In genomic region chr11:76781046-76781801, GRCh38 we compare ENCODE assay signal across 14 cellular contexts. TPM values are rescaled to one million over a fixed set of nuclear protein-coding genes. Genes with fewer than 3 reads are reported as not detected.
DNase-seq lines count a peak whose midpoint lies in the region; ATAC-seq and TF ChIP-seq lines count a peak whose summit lies in the region.
"Had no signal": no experiment of that assay in that cellular context is flagged by ENCODE, and none has a peak within 500 bp of the region (broad histone marks: within the 10 kb centered on the region; RNA-seq: fewer than 3 reads in every experiment).

No MANE protein-coding gene starts in this region.

- H3K4me1 ChIP-seq in Loucy (ENCODE audit: insufficient read depth, low read length, poor library complexity, severe bottlenecking) (peaks cover 48% of the 10 kb centered on the region), esophagus muscularis mucosa (peaks cover 19 to 54% (median 41%) of the 10 kb centered on the region in 4 donors), neural progenitor cell (peaks cover 33% of the 10 kb centered on the region), upper lobe of left lung (peaks cover 15 to 36% (median 21%) of the 10 kb centered on the region in 4 donors)

- TF ChIP-seq POLR2A in esophagus muscularis mucosa (IDR thresholded peaks at IDR 0.05; ENCODE audit: low read depth) (no peak), upper lobe of left lung (IDR thresholded peaks at IDR 0.05) (no peak)

- H4K20me1 ChIP-seq in Loucy (ENCODE audit: insufficient read depth, low read length, poor library complexity, severe bottlenecking) (no peaks in the 10 kb centered on the region), neural progenitor cell (ENCODE audit: low read depth) (peaks cover 22% of the 10 kb centered on the region)

- H3K4me2 ChIP-seq in Loucy (ENCODE audit: low read depth, low read length, poor library complexity, severe bottlenecking) (peak overlapping the region; percentile 93), neural progenitor cell (peak overlapping the region; percentile 95)

- peak; percentile 78 for DNase-seq in AG10803 (ENCODE audit: low read depth)
- DNase-seq in esophagus muscularis mucosa (ENCODE audit: extremely low spot score), result no peak
- no peak for DNase-seq in neural progenitor cell (ENCODE audit: low spot score)
- DNase-seq in upper lobe of left lung, result no peak
- DNase-seq in mucosa of gallbladder (ENCODE audit: low spot score), result no peak
- DNase-seq in stimulated activated CD4-positive, alpha-beta T cell treated with anti-CD3 and anti-CD28 coated beads, Interleukin-12 subunit alpha, Interleukin-12 subunit beta, amount 100 ng/mL, for 4 hours, result no peak
- DNase-seq: brain microvascular endothelial cell, left lung, NCI-H510A had no signal

- no peak overlapping the region for H3K27ac Mint-ChIP-seq in neural progenitor cell
- H3K27ac Mint-ChIP-seq: CD14-positive monocyte had no signal

- no peaks in the 10 kb centered on the region for H3K36me3 ChIP-seq in Loucy (ENCODE audit: insufficient read depth, low read length)
- no peaks in the 10 kb centered on the region for H3K36me3 ChIP-seq in esophagus muscularis mucosa
- no peaks in the 10 kb centered on the region for H3K36me3 ChIP-seq in neural progenitor cell
- no peaks in the 10 kb centered on the region for H3K36me3 ChIP-seq in upper lobe of left lung
- H3K36me3 ChIP-seq: brain microvascular endothelial cell, left lung, thoracic aorta had no signal

- H3K9ac ChIP-seq in Loucy (ENCODE audit: low read depth, low read length, poor library complexity, severe bottlenecking) (peak overlapping the region; percentile 92), neural progenitor cell (no peak overlapping the region)

- H3F3A ChIP-seq in Loucy (ENCODE audit: low read depth) (no peaks in the 10 kb centered on the region), neural progenitor cell (ENCODE audit: low read depth) (peaks cover 27% of the 10 kb centered on the region)

- TF ChIP-seq CTCF in AG10803 (conservative IDR thresholded peaks at IDR 0.05; ENCODE audit: low read length), result no peak
- no peak for TF ChIP-seq CTCF in Loucy (conservative IDR thresholded peaks at IDR 0.05; ENCODE audit: low read length)
- TF ChIP-seq CTCF in esophagus muscularis mucosa (IDR thresholded peaks at IDR 0.05), result no peak
- TF ChIP-seq CTCF in neural progenitor cell (IDR thresholded peaks at IDR 0.05), result no peak
- no peak for TF ChIP-seq CTCF in upper lobe of left lung (IDR thresholded peaks at IDR 0.05)

- H3K27me3 ChIP-seq in Loucy (ENCODE audit: insufficient read depth, low read length, poor library complexity, severe bottlenecking) (peaks cover 3% of the 10 kb centered on the region), esophagus muscularis mucosa (no peaks in the 10 kb centered on the region), neural progenitor cell (no peaks in the 10 kb centered on the region), upper lobe of left lung (peaks cover 0 to 4% (median 3%) of the 10 kb centered on the region in 4 donors)
- H3K27me3 ChIP-seq: brain microvascular endothelial cell, SJSA1 had no signal

- H3K4me3 ChIP-seq in AG10803 (ENCODE audit: low read length) (no peak overlapping the region), Loucy (ENCODE audit: low read length, poor library complexity, severe bottlenecking) (peak overlapping the region; percentile 99), esophagus muscularis mucosa (no peak overlapping the region), neural progenitor cell (peak overlapping the region; percentile 80), upper lobe of left lung (no peak overlapping the region)
- H3K4me3 ChIP-seq: SJSA1 had no signal

- H2AFZ ChIP-seq in Loucy (ENCODE audit: low read length), result no peak overlapping the region
- no peak overlapping the region for H2AFZ ChIP-seq in neural progenitor cell (replicated peaks)

- H3K36me3 Mint-ChIP-seq in neural progenitor cell, result peaks cover 28% of the 10 kb centered on the region

- ATAC-seq in upper lobe of left lung (ENCODE audit: low FRiP score in 2 of 2) (no peak), GM21529 (IDR thresholded peaks at IDR 0.05; ENCODE audit: unreplicated experiment) (no peak)
- ATAC-seq: left lung had no signal

- WGBS in esophagus muscularis mucosa, result 47% methylated on average over 8 of the region's 8 CpGs
- 58 to 80% methylated on average over 7 to 8 of the region's 8 CpGs for WGBS in upper lobe of left lung, 2 donors

- intact Hi-C loops in esophagus muscularis mucosa (cut with DNase I), result no loop called here

- TF ChIP-seq EP300 in esophagus muscularis mucosa (IDR thresholded peaks at IDR 0.05) (no peak), upper lobe of left lung (IDR thresholded peaks at IDR 0.05) (no peak)

- peaks cover 6% of the 10 kb centered on the region; the same call in 1 of the 2 replicates for H3K9me3 ChIP-seq in Loucy (ENCODE audit: insufficient read depth, low read depth, low read length)
- peaks cover 0 to 15% (median 8%) of the 10 kb centered on the region in 4 donors for H3K9me3 ChIP-seq in esophagus muscularis mucosa
- H3K9me3 ChIP-seq in neural progenitor cell (ENCODE audit: low read depth), result peaks cover 12% of the 10 kb centered on the region
- H3K9me3 ChIP-seq in upper lobe of left lung, result peaks cover 5 to 12% (median 9%) of the 10 kb centered on the region in 4 donors
- H3K9me3 ChIP-seq: SJSA1 had no signal

- H3K27ac ChIP-seq in esophagus muscularis mucosa (replicated peaks in 1 of 4) (peak overlapping the region in 3 of 4 donors; percentile 89 to 94 (median 89)), neural progenitor cell (no peak overlapping the region), upper lobe of left lung (peak overlapping the region in 1 of 4 donors; percentile 15)
- H3K27ac ChIP-seq: brain microvascular endothelial cell, left lung, SJSA1 had no signal

- peaks cover 41% of the 10 kb centered on the region for H3K79me2 ChIP-seq in Loucy (ENCODE audit: insufficient read depth, low read length)
- H3K79me2 ChIP-seq in neural progenitor cell (ENCODE audit: low read depth), result peaks cover 23% of the 10 kb centered on the region

- H3K4me3 Mint-ChIP-seq in neural progenitor cell, result peak overlapping the region; percentile 93

- peaks cover 24% of the 10 kb centered on the region for H3K9me3 Mint-ChIP-seq in neural progenitor cell

- H3K9me2 ChIP-seq in Loucy (replicated peaks; ENCODE audit: low read depth, low read length), result no peaks in the 10 kb centered on the region

- peaks cover 44% of the 10 kb centered on the region for H3K4me1 Mint-ChIP-seq in neural progenitor cell

- H3K27me3 Mint-ChIP-seq in neural progenitor cell (ENCODE audit: insufficient read depth, low read depth), result peaks cover 9% of the 10 kb centered on the region

RNA-seq across cellular contexts. Expression of gene TSKU, which starts 1.9 kb away (rescaled TPM):
- 10 to 100 TPM; 19.1 to 60.6 (median 47.1) TPM for total RNA-seq in esophagus muscularis mucosa
- 7.1 and 22.8 TPM in 2 replicates for total RNA-seq in neural progenitor cell (ENCODE audit: low replicate concordance)
- total RNA-seq in upper lobe of left lung, result 10 to 100 TPM in 2 of 6 donors, 1 to 10 TPM in 4; 2.1 to 19.8 (median 9.5) TPM
- 35.8 TPM for total RNA-seq in mucosa of gallbladder

Comparison
In these comparisons a context has a peak if more than half of its experiments do, and no peak if none do; other contexts are left out.
1. H3K4me3 ChIP-seq: peak in Loucy (single experiment) and neural progenitor cell (single experiment); none in AG10803 (single experiment), esophagus muscularis mucosa (0 of 4) and upper lobe of left lung (0 of 4).